ENCODE assay signal across 8 cellular contexts in the genomic region with DNA sequence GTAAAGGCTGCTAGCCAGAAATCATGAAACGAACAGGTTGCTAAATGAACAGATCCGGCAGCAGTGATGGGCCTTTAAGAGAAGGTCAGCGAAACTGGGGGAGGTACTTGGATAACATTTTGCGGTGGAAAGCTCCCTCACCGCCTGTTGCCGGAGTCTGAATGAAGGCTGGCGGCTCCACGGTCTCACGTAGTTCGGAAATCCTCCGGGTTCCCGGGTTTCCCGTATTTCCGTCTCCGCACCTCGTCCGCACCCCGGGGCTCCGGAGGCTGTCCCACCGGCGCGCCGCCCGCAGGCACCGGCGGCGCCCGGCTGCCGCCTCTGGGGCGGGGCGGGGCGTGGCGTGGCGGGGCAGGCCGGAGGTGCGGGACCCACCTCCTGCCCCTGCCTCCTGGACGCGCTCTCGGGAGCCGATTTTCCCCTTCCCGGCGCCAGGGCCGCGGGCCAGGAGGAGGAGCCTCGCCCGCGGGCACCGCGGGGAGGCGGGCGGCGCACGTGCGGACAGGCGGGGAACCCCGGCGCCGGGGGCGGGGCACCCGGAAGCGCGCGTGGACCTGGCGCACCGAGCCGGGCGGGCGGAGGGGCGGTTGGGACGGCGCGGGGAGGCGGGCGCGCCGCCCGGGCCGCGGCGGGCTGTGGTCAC. TPM values are rescaled to one million over a fixed set of nuclear protein-coding genes. Genes with fewer than 3 reads are reported as not detected.
A peak's percentile ranks its signal among the peaks of the same experiment; 100 is the strongest.
DNase-seq lines count a peak whose midpoint lies in the region; ATAC-seq, FAIRE-seq and TF ChIP-seq lines count a peak whose summit lies in the region.

A gene with protein sequence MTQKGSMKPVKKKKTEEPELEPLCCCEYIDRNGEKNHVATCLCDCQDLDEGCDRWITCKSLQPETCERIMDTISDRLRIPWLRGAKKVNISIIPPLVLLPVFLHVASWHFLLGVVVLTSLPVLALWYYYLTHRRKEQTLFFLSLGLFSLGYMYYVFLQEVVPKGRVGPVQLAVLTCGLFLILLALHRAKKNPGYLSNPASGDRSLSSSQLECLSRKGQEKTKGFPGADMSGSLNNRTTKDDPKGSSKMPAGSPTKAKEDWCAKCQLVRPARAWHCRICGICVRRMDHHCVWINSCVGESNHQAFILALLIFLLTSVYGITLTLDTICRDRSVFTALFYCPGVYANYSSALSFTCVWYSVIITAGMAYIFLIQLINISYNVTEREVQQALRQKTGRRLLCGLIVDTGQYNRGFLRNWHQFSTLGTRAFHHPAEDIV (plus strand): TSS at position 642 of the 643 bp plus-strand sequence. CDS start 790 bp downstream, outside the sequence.

- H3K9me3 Mint-ChIP-seq in neural progenitor cell: no peaks in the 10 kb centered on the region

- H3K4me1 ChIP-seq in neural progenitor cell (peaks cover 13% of the 10 kb centered on the region), stomach smooth muscle (ENCODE audit: control insufficient read depth, insufficient read depth, low read length) (peaks cover 12% of the 10 kb centered on the region)

- peaks cover 17% of the 10 kb centered on the region for H3F3A ChIP-seq in neural progenitor cell (ENCODE audit: low read depth)

- H3K27me3 Mint-ChIP-seq in neural progenitor cell (ENCODE audit: insufficient read depth, low read depth): peaks cover 17% of the 10 kb centered on the region

- H4K20me1 ChIP-seq in neural progenitor cell (ENCODE audit: low read depth): no peaks in the 10 kb centered on the region

- H2AFZ ChIP-seq in neural progenitor cell (replicated peaks): peak within 1 kb of the TSS; percentile 90

- H3K36me3 Mint-ChIP-seq in neural progenitor cell: no peaks in the 10 kb centered on the region

- peaks cover 8% of the 10 kb centered on the region for H3K4me1 Mint-ChIP-seq in neural progenitor cell

- no peak within 1 kb of the TSS for H3K27ac Mint-ChIP-seq in neural progenitor cell

- TF ChIP-seq CTCF in fibroblast of villous mesenchyme (IDR thresholded peaks at IDR 0.05; ENCODE audit: insufficient read depth, low read depth, low read length) (no peak), neural progenitor cell (IDR thresholded peaks at IDR 0.05) (no peak)

- no peak for FAIRE-seq in RCC 7860 (lab: Jason Lieb, UNC)

- no peak within 1 kb of the TSS for H3K9ac ChIP-seq in neural progenitor cell
- peak within 1 kb of the TSS; percentile 48 to 55 for H3K9ac ChIP-seq in stomach smooth muscle (ENCODE audit: low read length in 2 of 2)

- H3K4me3 ChIP-seq in fibroblast of villous mesenchyme (ENCODE audit: low read depth, low read length): peak within 1 kb of the TSS; percentile 67
- peak within 1 kb of the TSS; percentile 65 for H3K4me3 ChIP-seq in neural progenitor cell
- peak within 1 kb of the TSS; percentile 55 to 83 for H3K4me3 ChIP-seq in stomach smooth muscle (ENCODE audit: low read length in 2 of 2)

- peak; percentile 76 for ATAC-seq in GM21737 (IDR thresholded peaks at IDR 0.05; ENCODE audit: unreplicated experiment)

- in situ Hi-C loops in KBM-7 (cut with MboI; ENCODE audit: low pct_unique_long_range_greater_than_20kb, low sequenced_read_pairs): loop anchor here (25.0 kb wide), 1 partner anchor 1335 kb away; no protein-coding TSS in a partner anchor

- no peaks in the 10 kb centered on the region for H3K79me2 ChIP-seq in neural progenitor cell (ENCODE audit: low read depth)

- peak within 1 kb of the TSS; percentile 89 for H3K4me3 Mint-ChIP-seq in neural progenitor cell

- H3K36me3 ChIP-seq in neural progenitor cell (no peaks in the 10 kb centered on the region), stomach smooth muscle (ENCODE audit: control insufficient read depth in 2 of 2, insufficient read depth in 2 of 2, low read length in 2 of 2) (no peaks in the 10 kb centered on the region)

- H3K9me3 ChIP-seq in neural progenitor cell (ENCODE audit: low read depth): no peaks in the 10 kb centered on the region
- no peaks in the 10 kb centered on the region for H3K9me3 ChIP-seq in stomach smooth muscle (ENCODE audit: control insufficient read depth in 2 of 2, low read length in 2 of 2)

- H3K27ac ChIP-seq in neural progenitor cell (no peak within 1 kb of the TSS), stomach smooth muscle (ENCODE audit: low read length) (no peak within 1 kb of the TSS)

- peak; percentile 93 for DNase-seq in DMS53 (lab: John Stamatoyannopoulos, UW)
- DNase-seq in KBM-7: peak; percentile 57
- DNase-seq in RCC 7860 (ENCODE audit: low spot score): peak; percentile 51
- peak; percentile 58 for DNase-seq in activated T-helper 9 cell treated with anti-CD3 and anti-CD28 coated beads, Interleukin-2, amount 50 U/mL, for 16 hours (ENCODE audit: low read depth)
- peak; percentile 19 for DNase-seq in fibroblast of villous mesenchyme (ENCODE audit: low read depth)
- peak; percentile 81 for DNase-seq in neural progenitor cell (ENCODE audit: low spot score)

- H3K27me3 ChIP-seq in neural progenitor cell (peaks cover 57% of the 10 kb centered on the region), stomach smooth muscle (ENCODE audit: control insufficient read depth in 1 of 2, insufficient read depth in 2 of 2, low read length in 2 of 2) (no peaks in the 10 kb centered on the region)

- peak within 1 kb of the TSS; percentile 99 for H3K4me2 ChIP-seq in neural progenitor cell

RNA-seq across cellular contexts. Expression of the gene that starts here (rescaled TPM):
- total RNA-seq in fibroblast of villous mesenchyme (0.32 and 0.43 TPM in 2 replicates), neural progenitor cell (ENCODE audit: low replicate concordance) (1.7 and 2.4 TPM in 2 replicates)

Comparison
In these comparisons a context has a peak if more than half of its experiments do, and no peak if none do; other contexts are left out.
1. Peak in DNase-seq and H3K4me3 ChIP-seq in fibroblast of villous mesenchyme; RNA of the gene not detected or under 1 TPM.
2. DNase-seq: peak in every context shown above with its lines; median percentile 93 in DMS53; 81 in neural progenitor cell; 58 in activated T-helper 9 cell treated with anti-CD3 and anti-CD28 coated beads, Interleukin-2, amount 50 U/mL, for 16 hours; 57 in KBM-7; 51 in RCC 7860; 19 in fibroblast of villous mesenchyme.